Comparison of ENCODE assay signal across 20 cellular contexts in the genomic region with DNA sequence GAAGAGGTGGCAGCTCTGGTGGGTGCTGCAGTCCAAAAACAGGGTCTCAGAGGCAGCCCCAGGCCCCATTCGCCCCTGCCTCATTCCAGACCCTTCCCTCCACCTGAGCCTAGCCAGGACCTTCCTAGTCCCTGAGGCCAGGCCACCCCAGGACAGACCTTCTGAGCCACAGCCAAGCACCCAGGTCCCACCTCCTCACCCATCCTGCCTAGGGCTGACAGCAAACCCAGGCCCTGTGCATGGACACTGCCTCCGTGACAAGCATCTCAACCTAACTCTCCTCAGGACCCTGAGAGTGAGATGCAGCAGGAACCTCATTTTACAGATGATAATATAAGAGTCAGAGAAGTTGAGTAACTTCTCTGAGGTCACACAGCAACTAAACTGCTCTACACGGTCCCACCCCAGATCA. TPM values are rescaled to one million over a fixed set of nuclear protein-coding genes. Genes with fewer than 3 reads are reported as not detected.
DNase-seq lines count a peak whose midpoint lies in the region; ATAC-seq, FAIRE-seq and TF ChIP-seq lines count a peak whose summit lies in the region.
"Had no signal": no experiment of that assay in that cellular context is flagged by ENCODE, and none has a peak within 500 bp of the region (broad histone marks: within the 10 kb centered on the region; RNA-seq: fewer than 3 reads in every experiment).

No MANE protein-coding gene starts in this region.

- H3K4me1 ChIP-seq in A549 (no peaks in the 10 kb centered on the region), ovary (ENCODE audit: insufficient read depth) (no peaks in the 10 kb centered on the region), mesendoderm (ENCODE audit: control insufficient read depth, low read depth, low read length) (no peaks in the 10 kb centered on the region)

- H4K8ac ChIP-seq in mesendoderm (ENCODE audit: low read depth, low read length) = no peak overlapping the region

- no peak overlapping the region for H3K4ac ChIP-seq in mesendoderm (ENCODE audit: low read depth, low read length)

- H3K27ac ChIP-seq in A549 (no peak overlapping the region), ovary (no peak overlapping the region), mesendoderm (ENCODE audit: low read depth, low read length) (no peak overlapping the region)
- H3K27ac ChIP-seq: KMS-11 had no signal

- TF ChIP-seq CTCF in A549 (IDR thresholded peaks at IDR 0.05) = no peak
- no peak for TF ChIP-seq CTCF in ovary (IDR thresholded peaks at IDR 0.05)

- H3K27me3 ChIP-seq in ovary (no peaks in the 10 kb centered on the region), mesendoderm (ENCODE audit: insufficient read depth, low read length, poor library complexity) (no peaks in the 10 kb centered on the region)

- H3K79me2 ChIP-seq in mesendoderm (ENCODE audit: control insufficient read depth, insufficient read depth, low read length) = no peaks in the 10 kb centered on the region

- H3K36me3 ChIP-seq in ovary (no peaks in the 10 kb centered on the region), mesendoderm (ENCODE audit: control insufficient read depth, insufficient read depth, low read length) (no peaks in the 10 kb centered on the region)

- no peak overlapping the region for H2AK5ac ChIP-seq in mesendoderm (ENCODE audit: low read length)

- TF ChIP-seq EP300 in A549 (IDR thresholded peaks at IDR 0.05) = no peak
- no peak for TF ChIP-seq EP300 in ovary (IDR thresholded peaks at IDR 0.05)

- WGBS in A549 (ENCODE audit: missing lambda C conversion rate) = 46% methylated on average over 3 of the region's 3 CpGs
- 92 to 97% (median 94%) methylated on average over 3 of the region's 3 CpGs for WGBS in ovary, 3 donors
- WGBS in mesendoderm (ENCODE audit: extremely low coverage, insufficient coverage, low lambda C conversion rate) = no CpG with 5 or more reads among the region's 3 CpGs

- ATAC-seq in A549 (no peak), GM18519 (IDR thresholded peaks at IDR 0.05; ENCODE audit: low FRiP score, unreplicated experiment) (no peak)
- ATAC-seq: effector memory CD8-positive, alpha-beta T cell; HCT116; T-cell had no signal

- H3K9ac ChIP-seq in mesendoderm (ENCODE audit: low read length) = no peak overlapping the region
- H3K9ac ChIP-seq: KMS-11 had no signal

- no peak overlapping the region for H2BK15ac ChIP-seq in mesendoderm (replicated peaks; ENCODE audit: low read depth)

- intact Hi-C loops in ovary (cut with DNase I) = no loop called here

- no peak for TF ChIP-seq POLR2A in A549 (IDR thresholded peaks at IDR 0.05; ENCODE audit: low read length)
- TF ChIP-seq POLR2A in GM12892 (IDR thresholded peaks at IDR 0.05; ENCODE audit: low read depth, low read length) = no peak
- no peak for TF ChIP-seq POLR2A in ovary (IDR thresholded peaks at IDR 0.05)

- H3K18ac ChIP-seq in mesendoderm (ENCODE audit: low read length) = no peak overlapping the region

- DNase-seq in A549 (ENCODE audit: low read depth in 1 of 2, low spot score in 1 of 2) (no peak), GM12892 (ENCODE audit: insufficient read length) (peak; percentile 7), ovary (peak in 3 of 5 donors; percentile 8 to 28 (median 8)), anterior cingulate cortex (lab: John Stamatoyannopoulos, UW) (no peak), mesendoderm (no peak)
- peak; percentile 1 for DNase-seq in effector CD4-positive, alpha-beta T cell
- DNase-seq: COR-L47; effector memory CD8-positive, alpha-beta T cell; mesenchymal stem cell; NCI-H1092; NCI-H2081 treated with DMSO at 0.1 percent for 48 hours; NCI-H524 treated with DMSO at 0.1 percent for 48 hours; Right ventricle myocardium superior had no signal

- H3K23ac ChIP-seq in mesendoderm (ENCODE audit: low read length) = no peak overlapping the region

- TF ChIP-seq RAD21 in A549 (conservative IDR thresholded peaks at IDR 0.05 in 1 of 2, IDR thresholded peaks at IDR 0.05 in 1 of 2) = no peak

- POLR2A ChIA-PET in A549 (lab: Yijun Ruan, JAX) = no interaction called here

- H3K9me3 ChIP-seq in A549 (peaks cover 11% of the 10 kb centered on the region), ovary (peaks cover 0 to 4% of the 10 kb centered on the region in 2 donors)

- no peak overlapping the region for H2BK5ac ChIP-seq in mesendoderm (ENCODE audit: low read length)

- CTCF ChIA-PET in A549 (lab: Yijun Ruan, JAX) = interaction anchor here (15.3 kb wide), 1 partner anchor 14 kb away, joined by 126 read pairs; a partner anchor contains a TSS

- H2BK120ac ChIP-seq in mesendoderm (ENCODE audit: low read depth, low read length) = no peak overlapping the region

- no peak overlapping the region for H4K5ac ChIP-seq in mesendoderm (ENCODE audit: low read length)

- H3K4me2 ChIP-seq in A549 (no peak overlapping the region), mesendoderm (ENCODE audit: low read length) (no peak overlapping the region)
- H3K4me2 ChIP-seq: KMS-11 had no signal

- FAIRE-seq in A549 (lab: Jason Lieb, UNC) (no peak), GM12892 (lab: Jason Lieb, UNC) (no peak)
- FAIRE-seq: GM19239, islet of Langerhans had no signal

- H3K79me1 ChIP-seq in mesendoderm (ENCODE audit: low read length) = no peaks in the 10 kb centered on the region

- H3K4me3 ChIP-seq in A549 = no peak overlapping the region
- H3K4me3 ChIP-seq in ovary = no peak overlapping the region
- no peak overlapping the region for H3K4me3 ChIP-seq in mesendoderm (ENCODE audit: low read length)

- H3K56ac ChIP-seq in mesendoderm (ENCODE audit: low read length) = no peak overlapping the region

TF ChIP-seq in A549, 52 proteins besides CTCF, POLR2A, EP300 and RAD21:
- TF ChIP-seq PHF8 (IDR thresholded peaks at IDR 0.05; ENCODE audit: borderline replicate concordance, low read depth) = no peak
- TF ChIP-seq KDM5A (IDR thresholded peaks at IDR 0.05) = no peak
- TF ChIP-seq ZFP36 (IDR thresholded peaks at IDR 0.05; ENCODE audit: borderline replicate concordance, partially characterized antibody) = peak; percentile 41
- TF ChIP-seq ZSCAN20 (CRISPR knock-in tag; IDR thresholded peaks at IDR 0.05) = no peak
- TF ChIP-seq, protein P1, sequence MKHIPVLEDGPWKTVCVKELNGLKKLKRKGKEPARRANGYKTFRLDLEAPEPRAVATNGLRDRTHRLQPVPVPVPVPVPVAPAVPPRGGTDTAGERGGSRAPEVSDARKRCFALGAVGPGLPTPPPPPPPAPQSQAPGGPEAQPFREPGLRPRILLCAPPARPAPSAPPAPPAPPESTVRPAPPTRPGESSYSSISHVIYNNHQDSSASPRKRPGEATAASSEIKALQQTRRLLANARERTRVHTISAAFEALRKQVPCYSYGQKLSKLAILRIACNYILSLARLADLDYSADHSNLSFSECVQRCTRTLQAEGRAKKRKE (CRISPR knock-in tag; IDR thresholded peaks at IDR 0.05; ENCODE audit: low read depth) = no peak
- peak; percentile 43; the same call in 1 of the 2 replicates for TF ChIP-seq KDM1A (IDR thresholded peaks at IDR 0.05; ENCODE audit: low read depth)

RNA-seq across cellular contexts. Expression of a gene that starts 15.5 kb away (rescaled TPM):
- polyA plus RNA-seq in A549 (2011; rRNA removed) (0.03 TPM in 2 replicates), A549 (2017; fragmentation: RNase III; extraction: RNeasy Plus Mini Kit Qiagen cat#74134 plus additional on column Dnase treatment) (0.04 to 0.07 TPM (median 0.05 TPM) in 3 replicates), ovary (1 to 10 TPM in 1 of 2 donors, under 1 TPM in 1; 0.90 to 1.8 TPM)
- polyA plus RNA-seq in A549 (2012; cell fraction: cytosol; rRNA removed) = 0.03 and 0.05 TPM in 2 replicates
- 0.13 and 0.14 TPM in 2 replicates for polyA plus RNA-seq in A549 (2012; cell fraction: nucleus; rRNA removed)
- polyA minus RNA-seq in A549 (2011; rRNA and poly(A)+ RNA removed) = 0.17 TPM in 1 of 2 replicates, not detected in the other
- polyA plus RNA-seq in GM12892 (2012; ENCODE audit: missing spikeins) = not detected
- 1 to 10 TPM in 4 of 7 donors, under 1 TPM in 3; 0.48 to 1.6 (median 1.0) TPM for total RNA-seq in ovary
- polyA plus RNA-seq in mesendoderm (2013, experiment 1 of 2) = 0.51 TPM
- 0.59 TPM for polyA plus RNA-seq in mesendoderm (2013, experiment 2 of 2)
- polyA plus RNA-seq: neural cell had no signal

RNA-seq across cellular contexts. Expression of a gene that starts 37.4 kb away (rescaled TPM):
- polyA plus RNA-seq in A549 (2011; rRNA removed) (not detected in 2 replicates), A549 (2017; fragmentation: RNase III; extraction: RNeasy Plus Mini Kit Qiagen cat#74134 plus additional on column Dnase treatment) (not detected in 3 replicates), ovary (under 1 TPM in 1 of 2 donors, not detected in 1; 0.67 TPM)
- not detected in 2 replicates for polyA plus RNA-seq in A549 (2012; cell fraction: cytosol; rRNA removed)
- not detected in 2 replicates for polyA plus RNA-seq in A549 (2012; cell fraction: nucleus; rRNA removed)
- polyA minus RNA-seq in A549 (2011; rRNA and poly(A)+ RNA removed) = not detected in 2 replicates
- 1.3 TPM for polyA plus RNA-seq in GM12892 (2012; ENCODE audit: missing spikeins)
- total RNA-seq in ovary = 1 to 10 TPM in 1 of 7 donors, under 1 TPM in 3, not detected in 3; 0.15 to 1.7 (median 0.56) TPM
- polyA plus RNA-seq in mesendoderm (2013, experiment 1 of 2) = 0.07 TPM
- polyA plus RNA-seq in mesendoderm (2013, experiment 2 of 2) = not detected
- total RNA-seq: Right ventricle myocardium superior had no signal
- polyA plus RNA-seq: neural cell had no signal

RNA-seq across cellular contexts. Expression of a gene that starts 44.3 kb away (rescaled TPM):
- polyA plus RNA-seq in A549 (2011; rRNA removed) (0.27 and 0.45 TPM in 2 replicates), A549 (2017; fragmentation: RNase III; extraction: RNeasy Plus Mini Kit Qiagen cat#74134 plus additional on column Dnase treatment) (0.22 to 0.26 TPM (median 0.22 TPM) in 3 replicates), ovary (1 to 10 TPM in 1 of 2 donors, under 1 TPM in 1; 0.52 to 2.0 TPM)
- polyA plus RNA-seq in A549 (2012; cell fraction: cytosol; rRNA removed) = 1.2 and 1.6 TPM in 2 replicates
- 1.7 and 3.9 TPM in 2 replicates for polyA plus RNA-seq in A549 (2012; cell fraction: nucleus; rRNA removed)
- polyA minus RNA-seq in A549 (2011; rRNA and poly(A)+ RNA removed) = 0.39 and 0.58 TPM in 2 replicates
- polyA plus RNA-seq in GM12892 (2012; ENCODE audit: missing spikeins) = 160 TPM
- 100 to 1,000 TPM in 1 of 7 donors, 10 to 100 TPM in 2, 1 to 10 TPM in 4; 1.4 to 111 (median 3.6) TPM for total RNA-seq in ovary
- 6.8 TPM for polyA plus RNA-seq in mesendoderm (2013, experiment 1 of 2)
- polyA plus RNA-seq in mesendoderm (2013, experiment 2 of 2) = 6.7 TPM

Comparison
In these comparisons a context has a peak if more than half of its experiments do, and no peak if none do; other contexts are left out.
1. DNase-seq: peak in GM12892 (single experiment), effector CD4-positive, alpha-beta T cell (single experiment) and ovary (3 of 5); none in A549 (0 of 2), anterior cingulate cortex (0 of 58) and mesendoderm (single experiment).